18 cellular contexts compared by ENCODE assay signal in the genomic region with DNA sequence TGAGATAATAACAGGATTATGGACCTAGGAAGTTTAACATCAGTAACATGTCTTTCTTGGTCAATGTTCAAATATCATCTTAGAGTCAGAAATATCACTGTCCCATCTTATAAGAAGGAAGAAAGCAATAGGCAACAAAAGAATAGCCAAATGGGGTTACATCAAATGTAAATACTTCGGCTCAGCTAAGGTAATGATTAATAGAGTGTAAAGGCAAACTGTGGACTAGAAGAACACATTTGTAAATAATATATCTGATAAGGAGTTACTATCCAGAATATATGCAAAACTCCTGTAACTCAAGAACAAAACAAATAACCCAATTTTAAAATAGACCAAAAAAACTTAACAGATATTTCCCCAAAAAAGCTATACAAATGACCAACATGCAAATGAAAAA.
DNase-seq lines count a peak whose midpoint lies in the region; ATAC-seq, FAIRE-seq and TF ChIP-seq lines count a peak whose summit lies in the region.
"Had no signal": no experiment of that assay in that cellular context is flagged by ENCODE, and none has a peak within 500 bp of the region (broad histone marks: within the 10 kb centered on the region; RNA-seq: fewer than 3 reads in every experiment).

No MANE protein-coding gene starts in this region.

- TF ChIP-seq RAD21 in liver (IDR thresholded peaks at IDR 0.05): no peak
- no peak for TF ChIP-seq RAD21 in HepG2 (CRISPR knock-in tag; IDR thresholded peaks at IDR 0.05)

- H3K4me1 ChIP-seq in liver (ENCODE audit: control insufficient read depth in 4 of 4, insufficient read depth in 4 of 4, low read length in 3 of 4) (peaks cover 0 to 2% (median 0%) of the 10 kb centered on the region in 4 donors), HepG2 (ENCODE audit: insufficient read depth, low read length) (no peaks in the 10 kb centered on the region), right lobe of liver (peaks cover 0 to 11% (median 0%) of the 10 kb centered on the region in 4 donors), psoas muscle (no peaks in the 10 kb centered on the region)
- H3K4me1 ChIP-seq: HAP-1 had no signal

- TF ChIP-seq POLR2A in HepG2 (IDR thresholded peaks at IDR 0.05; ENCODE audit: insufficient read depth in 1 of 2, low read depth in 2 of 2, low read length in 2 of 2): no peak
- no peak for TF ChIP-seq POLR2A in right lobe of liver (IDR thresholded peaks at IDR 0.05)

- H3K4me3 ChIP-seq in liver (ENCODE audit: low read depth in 1 of 3, low read length in 3 of 3) (no peak overlapping the region), HepG2 (replicated peaks in 1 of 3; ENCODE audit: insufficient read depth in 1 of 3, low read depth in 2 of 3, low read length in 3 of 3) (no peak overlapping the region), right lobe of liver (no peak overlapping the region), psoas muscle (no peak overlapping the region)
- H3K4me3 ChIP-seq: HAP-1 had no signal

- in situ Hi-C loops in HepG2 (cut with HindIII; ENCODE audit: extremely low pct_ligation_motif_present, low pct_unique_long_range_greater_than_20kb): no loop called here

- FAIRE-seq in HepG2 (lab: Jason Lieb, UNC): no peak
- FAIRE-seq: GM12892, H54 had no signal

- no peaks in the 10 kb centered on the region for H3K36me3 ChIP-seq in liver (ENCODE audit: control insufficient read depth in 4 of 4, insufficient read depth in 3 of 4, low read depth in 1 of 4, low read length in 3 of 4)
- H3K36me3 ChIP-seq in HepG2 (replicated peaks in 1 of 2; ENCODE audit: control insufficient read depth in 1 of 2, insufficient read depth in 2 of 2, low read length in 2 of 2): no peaks in the 10 kb centered on the region
- no peaks in the 10 kb centered on the region for H3K36me3 ChIP-seq in right lobe of liver
- H3K36me3 ChIP-seq in psoas muscle (ENCODE audit: insufficient read depth in 1 of 2, low read depth in 1 of 2): no peaks in the 10 kb centered on the region
- H3K36me3 ChIP-seq: HAP-1 had no signal

- H3K27ac ChIP-seq in liver (ENCODE audit: low read depth in 1 of 2, low read length in 2 of 2) (no peak overlapping the region), HepG2 (ENCODE audit: extremely low read length, insufficient read depth, low read length) (no peak overlapping the region), right lobe of liver (no peak overlapping the region), psoas muscle (no peak overlapping the region)

- POLR2A ChIA-PET in HepG2 (lab: Yijun Ruan, JAX): no interaction called here

- H3K9me3 ChIP-seq in liver (ENCODE audit: control insufficient read depth in 4 of 4, low read length in 3 of 4): no peaks in the 10 kb centered on the region
- H3K9me3 ChIP-seq in HepG2 (ENCODE audit: low read length): peaks cover 31% of the 10 kb centered on the region
- H3K9me3 ChIP-seq in right lobe of liver: no peaks in the 10 kb centered on the region
- no peaks in the 10 kb centered on the region for H3K9me3 ChIP-seq in psoas muscle
- H3K9me3 ChIP-seq: HAP-1 had no signal

- BruUV-seq in HepG2 (replicated peaks; lab: Mats Ljungman, UMichigan): no TSS peak

- ATAC-seq in HepG2: no peak
- peak; percentile 65 to 90 (median 82) for ATAC-seq in right lobe of liver
- ATAC-seq in psoas muscle: no peak

- WGBS in liver: 31% methylated on average over 1 of the region's 1 CpG
- 6% methylated on average over 1 of the region's 1 CpG for WGBS in HepG2 (ENCODE audit: low lambda C conversion rate)
- WGBS in right lobe of liver (ENCODE audit: insufficient coverage, low coverage, low lambda C conversion rate, missing lambda C conversion rate): 45% methylated on average over 1 of the region's 1 CpG
- WGBS in psoas muscle, 3 donors: 90 to 96% (median 96%) methylated on average over 1 of the region's 1 CpG

- TF ChIP-seq CTCF in liver (IDR thresholded peaks at IDR 0.05; ENCODE audit: low read depth, low read length, missing input control) (no peak), HepG2 (CRISPR knock-in tag; IDR thresholded peaks at IDR 0.05) (no peak), right lobe of liver (IDR thresholded peaks at IDR 0.05) (no peak), psoas muscle (IDR thresholded peaks at IDR 0.05) (no peak)

- TF ChIP-seq EP300 in HepG2 (IDR thresholded peaks at IDR 0.05; ENCODE audit: low read depth in 2 of 2, low read length in 2 of 2) (no peak), HepG2 (CRISPR knock-in tag; IDR thresholded peaks at IDR 0.05; ENCODE audit: borderline replicate concordance) (no peak)

- H3K79me2 ChIP-seq in HepG2 (ENCODE audit: insufficient read depth, low read length): no peaks in the 10 kb centered on the region

- DNase-seq in HepG2 (ENCODE audit: low spot score): no peak
- DNase-seq in NCI-H526 treated with DMSO at 0.1 percent for 48 hours (lab: John Stamatoyannopoulos, UW): peak; percentile 91
- no peak for DNase-seq in right lobe of liver
- no peak for DNase-seq in activated CD4-positive, alpha-beta T cell treated with anti-CD3 and anti-CD28 coated beads, Interleukin-2, amount 50 U/mL, for 48 hours
- DNase-seq in psoas muscle: no peak
- no peak for DNase-seq in head of caudate nucleus
- DNase-seq: C1 segment of cervical spinal cord; Calu3; CD4-positive, alpha-beta memory T cell; COR-L47; DMS79; GF-D8; GOT3; HFFc6 had no signal

- intact Hi-C loops in HepG2 (cut with micrococcal nuclease; ENCODE audit: unreplicated experiment) (no loop called here), right lobe of liver (cut with DNase I) (no loop called here), psoas muscle (cut with DNase I) (no loop called here), head of caudate nucleus (cut with DNase I) (no loop called here)

- H3K27me3 ChIP-seq in liver (ENCODE audit: control insufficient read depth in 4 of 4, insufficient read depth in 4 of 4, low read length in 3 of 4): no peaks in the 10 kb centered on the region
- H3K27me3 ChIP-seq in HepG2 (ENCODE audit: control insufficient read depth in 1 of 2, insufficient read depth in 2 of 2, low read length in 2 of 2): no peaks in the 10 kb centered on the region
- no peaks in the 10 kb centered on the region for H3K27me3 ChIP-seq in right lobe of liver
- H3K27me3 ChIP-seq in psoas muscle (ENCODE audit: insufficient read depth in 3 of 3, low read length in 2 of 3): no peaks in the 10 kb centered on the region

- CTCF ChIA-PET in HepG2 (lab: Yijun Ruan, JAX; ENCODE audit: low intra/inter-chr PET ratio, low total read pairs): no interaction called here

- no peak overlapping the region for H2AFZ ChIP-seq in HepG2 (ENCODE audit: low read length)

- no peak overlapping the region for H3K9ac ChIP-seq in liver (ENCODE audit: low read depth in 1 of 2, low read length in 2 of 2)
- H3K9ac ChIP-seq in HepG2 (ENCODE audit: insufficient read depth, low read depth, low read length): no peak overlapping the region

- H3K4me2 ChIP-seq in HepG2 (ENCODE audit: low read depth, low read length): no peak overlapping the region

- H4K20me1 ChIP-seq in HepG2 (ENCODE audit: insufficient read depth, low read length): no peaks in the 10 kb centered on the region

TF ChIP-seq in liver, 16 proteins besides CTCF, POLR2A, EP300 and RAD21:
- TF ChIP-seq EGR1 (IDR thresholded peaks at IDR 0.05; ENCODE audit: low read depth in 2 of 2) (no peak), TAF1 (conservative IDR thresholded peaks at IDR 0.05) (no peak), HNF4A (conservative IDR thresholded peaks at IDR 0.05) (peak; percentile 20 to 35)
TF ChIP-seq in liver: peak in this region for 1.

TF ChIP-seq in HepG2, 621 proteins besides CTCF, POLR2A, EP300 and RAD21 (continues in another document):
- TF ChIP-seq ZNF225 (CRISPR knock-in tag; IDR thresholded peaks at IDR 0.05) (no peak), ARID2 (CRISPR knock-in tag; IDR thresholded peaks at IDR 0.05; ENCODE audit: borderline replicate concordance) (no peak), ZNF737 (CRISPR knock-in tag; IDR thresholded peaks at IDR 0.05; ENCODE audit: borderline replicate concordance) (no peak), PRMT3 (CRISPR knock-in tag; IDR thresholded peaks at IDR 0.05; ENCODE audit: borderline replicate concordance, low read depth) (no peak), HOXA7 (CRISPR knock-in tag; IDR thresholded peaks at IDR 0.05) (no peak)

Comparison
In these comparisons a context has a peak if more than half of its experiments do, and no peak if none do; other contexts are left out.
1. ATAC-seq: peak in right lobe of liver (4 of 4); none in HepG2 (single experiment) and psoas muscle (0 of 4).